In the genomic region with DNA sequence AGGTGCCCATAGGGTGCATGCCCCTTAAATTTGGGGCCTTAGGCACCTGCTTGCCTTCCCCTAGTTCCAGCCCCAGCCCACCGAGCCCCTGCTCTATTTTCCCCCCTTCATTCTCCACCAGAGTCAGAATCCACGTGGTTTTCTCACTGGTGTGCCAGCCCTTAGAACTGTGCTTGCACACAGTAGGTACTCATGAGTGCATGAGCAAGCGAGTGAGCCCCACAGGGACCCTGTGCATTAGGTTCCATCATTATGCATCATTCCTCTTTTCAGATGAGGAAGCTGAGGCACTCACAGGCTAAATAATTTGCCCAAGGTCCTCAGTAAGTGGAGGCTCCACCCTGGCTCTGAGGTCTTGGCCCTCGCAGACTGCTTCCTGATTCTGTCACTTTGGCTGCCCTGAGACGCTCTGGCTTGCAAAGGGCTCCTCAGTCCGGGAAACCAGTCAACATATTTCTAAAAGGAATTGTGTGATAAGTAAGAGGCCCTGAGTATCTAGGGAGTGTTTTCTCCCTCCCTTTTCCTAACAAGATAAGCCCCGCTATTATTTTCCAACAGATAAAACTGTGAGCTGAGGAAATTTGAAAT, we compare ENCODE assay signal across 7 cellular contexts.
A peak's percentile ranks its signal among the peaks of the same experiment; 100 is the strongest.
DNase-seq lines count a peak whose midpoint lies in the region; ATAC-seq lines count a peak whose summit lies in the region.

No MANE protein-coding gene starts in this region.

- H3K36me3 ChIP-seq in MG63 = no peaks in the 10 kb centered on the region; the same call in 1 of the 2 replicates

- WGBS in adipose tissue, 3 donors = 37 to 47% (median 38%) methylated on average over 7 of the region's 7 CpGs

- no peaks in the 10 kb centered on the region for H3K27me3 ChIP-seq in MG63

- ATAC-seq in left colon (peak; percentile 35), GM21381 (IDR thresholded peaks at IDR 0.05; ENCODE audit: unreplicated experiment) (no peak)

- intact Hi-C loops in left colon (cut with DNase I, micrococcal nuclease) = no loop called here

- DNase-seq in MG63 (peak; percentile 81), left colon (peak in 1 of 2 donors; percentile 47), substantia nigra (lab: John Stamatoyannopoulos, UW) (peak in 1 of 49 donors; percentile 26), activated gamma-delta T cell treated with Interleukin-2 at 50 U/mL for 16 hours (no peak), HPDE6-E6E7 (ENCODE audit: extremely low spot score) (no peak)

- H3K27ac ChIP-seq in adipose tissue (ENCODE audit: low read depth, low read length) (peak overlapping the region; percentile 99), substantia nigra (ENCODE audit: low read depth, low read length, poor library complexity, severe bottlenecking) (peak overlapping the region; percentile 22)

- peaks cover 3% of the 10 kb centered on the region; the same call in 1 of the 2 replicates for H3K9me3 ChIP-seq in MG63

- H3K4me3 ChIP-seq in MG63 = no peak overlapping the region
